Comparison of ENCODE assay signal across 1 cellular context in genomic region chr17:3915642-3916012, GRCh38.
TF ChIP-seq lines count a peak whose summit lies in the region.

No MANE protein-coding gene starts in this region.

TF ChIP-seq in HepG2, 621 proteins besides CTCF, POLR2A, EP300 and RAD21:
- no peak for TF ChIP-seq ZNF382 (CRISPR knock-in tag; IDR thresholded peaks at IDR 0.05; ENCODE audit: borderline replicate concordance)
- no peak for TF ChIP-seq PRMT3 (CRISPR knock-in tag; IDR thresholded peaks at IDR 0.05; ENCODE audit: borderline replicate concordance, low read depth)
- TF ChIP-seq ZSCAN31 (CRISPR knock-in tag; IDR thresholded peaks at IDR 0.05; ENCODE audit: low read depth) = no peak
- no peak for TF ChIP-seq MTF2 (CRISPR knock-in tag; IDR thresholded peaks at IDR 0.05; ENCODE audit: borderline replicate concordance)
- no peak for TF ChIP-seq PRDM4 (CRISPR knock-in tag; IDR thresholded peaks at IDR 0.05; ENCODE audit: borderline replicate concordance)
- TF ChIP-seq, protein P1, sequence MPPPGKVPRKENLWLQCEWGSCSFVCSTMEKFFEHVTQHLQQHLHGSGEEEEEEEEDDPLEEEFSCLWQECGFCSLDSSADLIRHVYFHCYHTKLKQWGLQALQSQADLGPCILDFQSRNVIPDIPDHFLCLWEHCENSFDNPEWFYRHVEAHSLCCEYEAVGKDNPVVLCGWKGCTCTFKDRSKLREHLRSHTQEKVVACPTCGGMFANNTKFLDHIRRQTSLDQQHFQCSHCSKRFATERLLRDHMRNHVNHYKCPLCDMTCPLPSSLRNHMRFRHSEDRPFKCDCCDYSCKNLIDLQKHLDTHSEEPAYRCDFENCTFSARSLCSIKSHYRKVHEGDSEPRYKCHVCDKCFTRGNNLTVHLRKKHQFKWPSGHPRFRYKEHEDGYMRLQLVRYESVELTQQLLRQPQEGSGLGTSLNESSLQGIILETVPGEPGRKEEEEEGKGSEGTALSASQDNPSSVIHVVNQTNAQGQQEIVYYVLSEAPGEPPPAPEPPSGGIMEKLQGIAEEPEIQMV (CRISPR knock-in tag; IDR thresholded peaks at IDR 0.05; ENCODE audit: low read depth) = no peak
- TF ChIP-seq CCAR2 (optimal IDR thresholded peaks at IDR 0.05; ENCODE audit: low read depth, low read length) = no peak
- TF ChIP-seq ZSCAN21 (CRISPR knock-in tag; IDR thresholded peaks at IDR 0.05; ENCODE audit: borderline replicate concordance) = no peak
- TF ChIP-seq, protein P2, sequence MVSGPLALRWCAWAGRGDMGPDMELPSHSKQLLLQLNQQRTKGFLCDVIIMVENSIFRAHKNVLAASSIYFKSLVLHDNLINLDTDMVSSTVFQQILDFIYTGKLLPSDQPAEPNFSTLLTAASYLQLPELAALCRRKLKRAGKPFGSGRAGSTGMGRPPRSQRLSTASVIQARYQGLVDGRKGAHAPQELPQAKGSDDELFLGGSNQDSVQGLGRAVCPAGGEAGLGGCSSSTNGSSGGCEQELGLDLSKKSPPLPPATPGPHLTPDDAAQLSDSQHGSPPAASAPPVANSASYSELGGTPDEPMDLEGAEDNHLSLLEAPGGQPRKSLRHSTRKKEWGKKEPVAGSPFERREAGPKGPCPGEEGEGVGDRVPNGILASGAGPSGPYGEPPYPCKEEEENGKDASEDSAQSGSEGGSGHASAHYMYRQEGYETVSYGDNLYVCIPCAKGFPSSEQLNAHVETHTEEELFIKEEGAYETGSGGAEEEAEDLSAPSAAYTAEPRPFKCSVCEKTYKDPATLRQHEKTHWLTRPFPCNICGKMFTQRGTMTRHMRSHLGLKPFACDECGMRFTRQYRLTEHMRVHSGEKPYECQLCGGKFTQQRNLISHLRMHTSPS (CRISPR knock-in tag; IDR thresholded peaks at IDR 0.05; ENCODE audit: low read depth) = no peak
- no peak for TF ChIP-seq SRSF1 (optimal IDR thresholded peaks at IDR 0.05; ENCODE audit: low read depth, low read length)
